In genomic region chr2:241900251-241901017, GRCh38 we compare ENCODE assay signal across 24 cellular contexts. TPM values are rescaled to one million over a fixed set of nuclear protein-coding genes. Genes with fewer than 3 reads are reported as not detected.
DNase-seq lines count a peak whose midpoint lies in the region; ATAC-seq, FAIRE-seq and TF ChIP-seq lines count a peak whose summit lies in the region.
"Had no signal": no experiment of that assay in that cellular context is flagged by ENCODE, and none has a peak within 500 bp of the region (broad histone marks: within the 10 kb centered on the region; RNA-seq: fewer than 3 reads in every experiment).

No MANE protein-coding gene starts in this region.

- no peaks in the 10 kb centered on the region for H3K79me2 ChIP-seq in H9 (ENCODE audit: insufficient read depth, low read length)

- H3K36me3 Mint-ChIP-seq in H9 (ENCODE audit: insufficient read depth in 1 of 3, low read depth in 3 of 3) (peaks cover 0 to 7% (median 0%) of the 10 kb centered on the region in 3 experiments; a peak in 3 of 7 replicates), glutamatergic neuron (ENCODE audit: unreplicated experiment) (no peaks in the 10 kb centered on the region)
- H3K36me3 Mint-ChIP-seq: neural progenitor cell had no signal

- peaks cover 95% of the 10 kb centered on the region for H3K4me1 ChIP-seq in BLaER1
- no peaks in the 10 kb centered on the region; the same call in 1 of the 2 replicates for H3K4me1 ChIP-seq in H9 (ENCODE audit: insufficient read depth, low read length)
- peaks cover 51 to 69% (median 52%) of the 10 kb centered on the region in 3 donors for H3K4me1 ChIP-seq in pancreas

- H2AK5ac ChIP-seq in H9 (ENCODE audit: insufficient read length, low read length), result no peak overlapping the region

- H3K23me2 ChIP-seq in H9 (ENCODE audit: insufficient read length, low read depth, low read length, poor library complexity, severe bottlenecking), result peaks cover 5% of the 10 kb centered on the region

- peak overlapping the region; percentile 61 for H3K18ac ChIP-seq in H9 (ENCODE audit: insufficient read length, low read depth, low read length)

- H2BK12ac ChIP-seq in H9 (ENCODE audit: insufficient read length, low read depth, low read length), result no peak overlapping the region

- H2BK15ac ChIP-seq in H9 (ENCODE audit: low read depth, low read length), result no peak overlapping the region

- peaks cover 3% of the 10 kb centered on the region; the same call in 1 of the 2 replicates for H3K27me3 Mint-ChIP-seq in H9 (ENCODE audit: low read depth)
- peaks cover 4% of the 10 kb centered on the region for H3K27me3 Mint-ChIP-seq in glutamatergic neuron (ENCODE audit: unreplicated experiment)

- H2BK20ac ChIP-seq in H9 (ENCODE audit: low read depth, low read length, poor library complexity, severe bottlenecking), result no peak overlapping the region

- H4K20me1 ChIP-seq in BLaER1 (peaks cover 93% of the 10 kb centered on the region), H9 (ENCODE audit: control insufficient read depth, insufficient read depth, insufficient read length) (no peaks in the 10 kb centered on the region)

- H3K4me3 ChIP-seq in BLaER1 (no peak overlapping the region), pancreas (peak overlapping the region in 2 of 4 donors; percentile 4 to 40)
- H3K4me3 ChIP-seq: GM12878, neural progenitor cell, sigmoid colon, SK-N-MC had no signal

- peaks cover 22 to 32% of the 10 kb centered on the region in 2 experiments for H3K4me1 Mint-ChIP-seq in H9
- peaks cover 17% of the 10 kb centered on the region for H3K4me1 Mint-ChIP-seq in glutamatergic neuron (ENCODE audit: low read depth, unreplicated experiment)

- H3K56ac ChIP-seq in H9 (ENCODE audit: insufficient read length, low read depth, low read length), result no peak overlapping the region

- no peak overlapping the region for H4K8ac ChIP-seq in H9 (replicated peaks; ENCODE audit: insufficient read length, low read depth, low read length)

- FAIRE-seq in pancreas (lab: Jason Lieb, UNC) (no peak), frontal cortex (lab: Jason Lieb, UNC) (no peak)
- FAIRE-seq: GM12878 had no signal

- H3T11ph ChIP-seq in H9 (ENCODE audit: low read length), result no peak overlapping the region

- H3K79me1 ChIP-seq in H9 (ENCODE audit: insufficient read depth, low read depth, low read length, poor library complexity, severe bottlenecking), result no peaks in the 10 kb centered on the region

- peak; percentile 17 for DNase-seq in H9
- DNase-seq in glutamatergic neuron, result no peak
- peak; percentile 56 to 89 (median 73) for DNase-seq in pancreas
- DNase-seq in AG08395 (ENCODE audit: low spot score), result no peak
- DNase-seq in frontal cortex (ENCODE audit: low spot score in 2 of 2), result no peak
- no peak for DNase-seq in HT-29 (ENCODE audit: low spot score)
- DNase-seq: activated CD4-positive, alpha-beta T cell treated with anti-CD3 and anti-CD28 coated beads for 4 hours; activated CD8-positive, alpha-beta memory T cell treated with anti-CD3 and anti-CD28 coated beads, Interleukin-2, amount 50 U/mL, for 4 hours; activated naive CD4-positive, alpha-beta T cell treated with anti-CD3 and anti-CD28 coated beads for 36 hours; Calu3; GDM1; NCI-H1048; NCI-H2081; NCI-H524 treated with DMSO at 0.1 percent for 48 hours; sigmoid colon; stimulated activated CD4-positive, alpha-beta T cell treated with anti-CD3 and anti-CD28 coated beads, Interleukin-4, amount 100 ng/mL, for 1 hour; T-helper 9 cell had no signal

- H2BK120ac ChIP-seq in H9 (ENCODE audit: low read depth, low read length, poor library complexity, severe bottlenecking), result no peak overlapping the region

- intact Hi-C loops in pancreas (cut with DNase I), result no loop called here

- H3K4ac ChIP-seq in H9 (ENCODE audit: low read depth, low read length), result no peak overlapping the region

- no peaks in the 10 kb centered on the region for H3K27me3 ChIP-seq in BLaER1
- no peaks in the 10 kb centered on the region; the same call in 1 of the 2 replicates for H3K27me3 ChIP-seq in H9 (ENCODE audit: insufficient read depth, low read length)
- no peaks in the 10 kb centered on the region for H3K27me3 ChIP-seq in pancreas

- H3K9me3 Mint-ChIP-seq in H9 (no peaks in the 10 kb centered on the region; a peak in 2 of 5 replicates), glutamatergic neuron (ENCODE audit: unreplicated experiment) (peaks cover 2% of the 10 kb centered on the region)

- H3K9me3 ChIP-seq in BLaER1 (no peaks in the 10 kb centered on the region), H9 (ENCODE audit: control insufficient read depth, low read depth, low read length) (no peaks in the 10 kb centered on the region), pancreas (no peaks in the 10 kb centered on the region)
- H3K9me3 ChIP-seq: sigmoid colon had no signal

- H3K9ac ChIP-seq in BLaER1 (peak overlapping the region; percentile 68), H9 (ENCODE audit: extremely low read depth, insufficient read length, low read length) (no peak overlapping the region)
- H3K9ac ChIP-seq: neural progenitor cell had no signal

- no peak overlapping the region for H4K91ac ChIP-seq in H9 (ENCODE audit: insufficient read length, low read depth, low read length)

- H3K4me3 Mint-ChIP-seq in H9, result no peak overlapping the region
- peak overlapping the region; percentile 34 for H3K4me3 Mint-ChIP-seq in glutamatergic neuron (ENCODE audit: unreplicated experiment)
- H3K4me3 Mint-ChIP-seq: activated naive CD4-positive, alpha-beta T cell treated with anti-CD3 and anti-CD28 coated beads for 36 hours had no signal

- no CpG with 5 or more reads among the region's 32 CpGs for WGBS in H9 (ENCODE audit: extremely low coverage, insufficient read length, low lambda C conversion rate)
- 43 to 51% methylated on average over 32 of the region's 32 CpGs for WGBS in pancreas, 2 donors

- H2AFZ ChIP-seq in H9 (ENCODE audit: low read length), result no peak overlapping the region

- peaks cover 52% of the 10 kb centered on the region for H3K36me3 ChIP-seq in BLaER1
- no peaks in the 10 kb centered on the region for H3K36me3 ChIP-seq in pancreas
- H3K36me3 ChIP-seq: neural progenitor cell, sigmoid colon had no signal

- H2BK5ac ChIP-seq in H9 (ENCODE audit: insufficient read length, low read length), result no peak overlapping the region

- H3K27ac ChIP-seq in BLaER1 (peak overlapping the region; percentile 61), H9 (ENCODE audit: insufficient read length, low read depth, low read length) (no peak overlapping the region), pancreas (peak overlapping the region; percentile 48 to 86 (median 78))
- H3K27ac ChIP-seq: neural progenitor cell, sigmoid colon, SK-N-MC had no signal

- H3K4me2 ChIP-seq in BLaER1 (peak overlapping the region; percentile 82), H9 (ENCODE audit: insufficient read depth, insufficient read length, low read length) (no peak overlapping the region)

- TF ChIP-seq CTCF in H9 (conservative IDR thresholded peaks at IDR 0.05) (no peak), glutamatergic neuron (IDR thresholded peaks at IDR 0.05; ENCODE audit: partially characterized antibody, unreplicated experiment) (no peak), pancreas (IDR thresholded peaks at IDR 0.05) (no peak)

- H3K27ac Mint-ChIP-seq in H9, result no peak overlapping the region
- H3K27ac Mint-ChIP-seq in glutamatergic neuron (ENCODE audit: unreplicated experiment), result no peak overlapping the region
- H3K27ac Mint-ChIP-seq: activated naive CD4-positive, alpha-beta T cell treated with anti-CD3 and anti-CD28 coated beads for 36 hours had no signal

- peak overlapping the region; percentile 70 for H3K14ac ChIP-seq in H9 (ENCODE audit: insufficient read depth, low read length)

- H4K5ac ChIP-seq in H9 (ENCODE audit: insufficient read length, low read depth, low read length), result no peak overlapping the region

- ATAC-seq in pancreas (peak in 3 of 4 donors; percentile 3 to 5 (median 4)), GM19463 (IDR thresholded peaks at IDR 0.05; ENCODE audit: unreplicated experiment) (no peak)
- ATAC-seq: GM12878 had no signal

- no peak overlapping the region for H3K23ac ChIP-seq in H9 (ENCODE audit: insufficient read length, low read depth, low read length)

RNA-seq across cellular contexts. Expression of gene RTP5, which starts 30.9 kb away (rescaled TPM):
- not detected in 2 replicates for total RNA-seq in H9 (2021)
- not detected for total RNA-seq in glutamatergic neuron (ENCODE audit: unreplicated experiment)
- total RNA-seq in pancreas, result not detected
- polyA plus RNA-seq in pancreas, result under 1 TPM; 0.02 to 0.19 TPM
- total RNA-seq in frontal cortex, result 2.4 TPM
- not detected in 2 replicates for total RNA-seq in HT-29 (2014; rRNA removed; shearing (Covaris generic))
- total RNA-seq: activated naive CD4-positive, alpha-beta T cell treated with anti-CD3 and anti-CD28 coated beads for 36 hours; Calu3; epithelial cell of proximal tubule; GM12878 had no signal

RNA-seq across cellular contexts. Expression of gene PDCD1, which starts 41.7 kb away (rescaled TPM):
- total RNA-seq in H9 (2021) (1.4 and 1.6 TPM in 2 replicates), glutamatergic neuron (ENCODE audit: unreplicated experiment) (not detected), pancreas (under 1 TPM in 5 of 6 donors, not detected in 1; 0.14 to 0.63 (median 0.29) TPM), frontal cortex (0.41 TPM)
- under 1 TPM; 0.09 to 0.23 TPM for polyA plus RNA-seq in pancreas
- not detected in 2 replicates for total RNA-seq in HT-29 (2014; rRNA removed; shearing (Covaris generic))
- total RNA-seq: Calu3, temporal lobe had no signal

Comparison
In these comparisons a context has a peak if more than half of its experiments do, and no peak if none do; other contexts are left out.
1. DNase-seq: peak in H9 (single experiment) and pancreas (6 of 6); none in glutamatergic neuron (single experiment), AG08395 (single experiment), frontal cortex (0 of 2) and HT-29 (single experiment).